ENCODE assay signal across 8 cellular contexts in genomic region chr14:73227812-73228781, GRCh38. TPM values are rescaled to one million over a fixed set of nuclear protein-coding genes. Genes with fewer than 3 reads are reported as not detected.
DNase-seq lines count a peak whose midpoint lies in the region; ATAC-seq and TF ChIP-seq lines count a peak whose summit lies in the region.

No MANE protein-coding gene starts in this region.

- H3K27ac ChIP-seq in HEK293 (ENCODE audit: extremely low read depth, low read depth, low read length) (peak overlapping the region; percentile 30; the same call in 1 of the 2 replicates), stomach smooth muscle (ENCODE audit: low read length) (peak overlapping the region; percentile 18)
- H3K27ac ChIP-seq in CD4-positive, alpha-beta memory T cell (ENCODE audit: low read depth, low read length): no peak overlapping the region

- in situ Hi-C loops in astrocyte of the spinal cord (cut with HindIII; ENCODE audit: low sequenced_read_pairs): no loop called here

- POLR2A ChIA-PET in HEK293 (lab: Yijun Ruan, JAX): interaction anchor here (0.5 kb wide), 1 partner anchor 32 kb away, joined by 3 read pairs; no protein-coding TSS in a partner anchor
- POLR2A ChIA-PET in CD4-positive, alpha-beta memory T cell (lab: Charles Lee; ENCODE audit: partially characterized antibody): no interaction called here

- H3K27me3 ChIP-seq in stomach smooth muscle (ENCODE audit: control insufficient read depth in 1 of 2, insufficient read depth in 2 of 2, low read length in 2 of 2): no peaks in the 10 kb centered on the region
- H3K27me3 ChIP-seq in CD4-positive, alpha-beta memory T cell (ENCODE audit: insufficient read depth, low read length): peaks cover 3% of the 10 kb centered on the region

- H3K4me1 ChIP-seq in HEK293 (ENCODE audit: control insufficient read depth, insufficient read depth, low read length): peaks cover 13% of the 10 kb centered on the region
- H3K4me1 ChIP-seq in stomach smooth muscle (ENCODE audit: control insufficient read depth, insufficient read depth, low read length): peaks cover 25% of the 10 kb centered on the region
- no peaks in the 10 kb centered on the region for H3K4me1 ChIP-seq in CD4-positive, alpha-beta memory T cell (ENCODE audit: insufficient read depth, low read length)

- H3K9me3 ChIP-seq in HEK293 (ENCODE audit: control insufficient read depth, insufficient read depth, low read depth, low read length): no peaks in the 10 kb centered on the region
- H3K9me3 ChIP-seq in stomach smooth muscle (ENCODE audit: control insufficient read depth in 2 of 2, low read length in 2 of 2): no peaks in the 10 kb centered on the region
- H3K9me3 ChIP-seq in CD4-positive, alpha-beta memory T cell (ENCODE audit: control insufficient read depth in 1 of 2, low read length in 2 of 2): no peaks in the 10 kb centered on the region

- no peak for TF ChIP-seq CTCF in HEK293 (tag by site-specific recombination; IDR thresholded peaks at IDR 0.05)
- no peak for TF ChIP-seq CTCF in astrocyte of the spinal cord (IDR thresholded peaks at IDR 0.05; ENCODE audit: low read depth, low read length)

- peaks cover 0 to 2% (median 0%) of the 10 kb centered on the region in 8 donors for H3K9me3 Mint-ChIP-seq in CD4-positive, alpha-beta memory T cell

- H3K36me3 Mint-ChIP-seq in CD4-positive, alpha-beta memory T cell: peaks cover 30 to 36% of the 10 kb centered on the region in 2 donors

- H3K4me3 ChIP-seq in HEK293 (ENCODE audit: low read depth, low read length): peak overlapping the region; percentile 22
- no peak overlapping the region for H3K4me3 ChIP-seq in astrocyte of the spinal cord (ENCODE audit: low read depth, low read length)
- peak overlapping the region; percentile 0 to 57 for H3K4me3 ChIP-seq in stomach smooth muscle (ENCODE audit: low read length in 2 of 2)
- H3K4me3 ChIP-seq in CD4-positive, alpha-beta memory T cell (ENCODE audit: low read length in 2 of 2): no peak overlapping the region

- ATAC-seq in GM19395 (IDR thresholded peaks at IDR 0.05; ENCODE audit: unreplicated experiment): no peak
- ATAC-seq in HG02884 (IDR thresholded peaks at IDR 0.05; ENCODE audit: unreplicated experiment): no peak

- no peak overlapping the region for H3K9ac ChIP-seq in stomach smooth muscle (ENCODE audit: low read length in 2 of 2)

- no peak overlapping the region for H3K4me3 Mint-ChIP-seq in CD4-positive, alpha-beta memory T cell

- peaks cover 0 to 3% of the 10 kb centered on the region in 2 experiments; a peak in 1 of 3 replicates for H3K36me3 ChIP-seq in HEK293 (ENCODE audit: control insufficient read depth in 2 of 2, insufficient read depth in 1 of 2, low read length in 2 of 2)
- no peaks in the 10 kb centered on the region for H3K36me3 ChIP-seq in stomach smooth muscle (ENCODE audit: control insufficient read depth in 2 of 2, insufficient read depth in 2 of 2, low read length in 2 of 2)
- H3K36me3 ChIP-seq in CD4-positive, alpha-beta memory T cell (ENCODE audit: insufficient read depth, low read length): no peaks in the 10 kb centered on the region

- intact Hi-C loops in CD4-positive, alpha-beta memory T cell (cut with micrococcal nuclease): no loop called here

- DNase-seq in astrocyte of the spinal cord (ENCODE audit: low read depth, low spot score): peak; percentile 92
- DNase-seq in hepatic stellate cell (ENCODE audit: low spot score): peak; percentile 74
- no peak for DNase-seq in NCI-H345 treated with DMSO at 0.1 percent for 48 hours (lab: John Stamatoyannopoulos, UW; ENCODE audit: unreplicated experiment)
- no peak for DNase-seq in CD4-positive, alpha-beta memory T cell

- CTCF ChIA-PET in HEK293 (lab: Yijun Ruan, JAX): interaction anchor here (1.0 kb wide), 1 partner anchor 9 kb away, joined by 3 read pairs; no protein-coding TSS in a partner anchor
- CTCF ChIA-PET in CD4-positive, alpha-beta memory T cell (lab: Charles Lee; ENCODE audit: partially characterized antibody): no interaction called here

- H3K4me1 Mint-ChIP-seq in CD4-positive, alpha-beta memory T cell: peaks cover 0 to 2% (median 0%) of the 10 kb centered on the region in 4 donors

- peaks cover 2% of the 10 kb centered on the region in 2 donors for H3K27me3 Mint-ChIP-seq in CD4-positive, alpha-beta memory T cell

- H3K27ac Mint-ChIP-seq in CD4-positive, alpha-beta memory T cell: peak overlapping the region in 1 of 7 donors; percentile 10

TF ChIP-seq in HEK293, 187 proteins besides CTCF, POLR2A, EP300 and RAD21:
- TF ChIP-seq ZNF768 (tag by site-specific recombination; IDR thresholded peaks at IDR 0.05) (no peak), ZNF366 (tag by site-specific recombination; conservative IDR thresholded peaks at IDR 0.05) (0 out of 2 replicates have a peak, but pooled peaks have one; percentile 24), ZEB2 (tag by site-specific recombination; IDR thresholded peaks at IDR 0.05) (0 out of 2 replicates have a peak, but pooled peaks have one; percentile 29), SP7 (tag by site-specific recombination; IDR thresholded peaks at IDR 0.05) (0 out of 2 replicates have a peak, but pooled peaks have one; percentile 20), ZNF335 (tag by site-specific recombination; conservative IDR thresholded peaks at IDR 0.05) (no peak), KLF17 (tag by site-specific recombination; IDR thresholded peaks at IDR 0.05) (0 out of 2 replicates have a peak, but pooled peaks have one; percentile 14), GLIS1 (tag by site-specific recombination; IDR thresholded peaks at IDR 0.05) (peak; percentile 89), ZFP69B (tag by site-specific recombination; IDR thresholded peaks at IDR 0.05) (peak; percentile 93), ZIC2 (tag by site-specific recombination; IDR thresholded peaks at IDR 0.05) (peak; percentile 21; the same call in 1 of the 2 replicates), ZBTB20 (tag by site-specific recombination; IDR thresholded peaks at IDR 0.05) (peak; percentile 84), ZNF341 (tag by site-specific recombination; IDR thresholded peaks at IDR 0.05; ENCODE audit: low read depth) (0 out of 2 replicates have a peak, but pooled peaks have one; percentile 26), ZNF660 (tag by site-specific recombination; IDR thresholded peaks at IDR 0.05) (peak; percentile 58; the same call in 1 of the 2 replicates), ZNF692 (tag by site-specific recombination; IDR thresholded peaks at IDR 0.05) (peak; percentile 99), WT1 (tag by site-specific recombination; IDR thresholded peaks at IDR 0.05) (no peak), GLIS2 (tag by site-specific recombination; IDR thresholded peaks at IDR 0.05) (0 out of 2 replicates have a peak, but pooled peaks have one; percentile 34), ZFHX2 (tag by site-specific recombination; conservative IDR thresholded peaks at IDR 0.05) (0 out of 2 replicates have a peak, but pooled peaks have one; percentile 14), ZNF585B (tag by site-specific recombination; IDR thresholded peaks at IDR 0.05) (no peak), PATZ1 (tag by site-specific recombination; IDR thresholded peaks at IDR 0.05) (peak; percentile 44; the same call in 1 of the 2 replicates)

RNA-seq across cellular contexts. Expression of gene PAPLN, which starts 9.2 kb away (rescaled TPM):
- under 1 TPM; 0.11 to 0.17 TPM for total RNA-seq in CD4-positive, alpha-beta memory T cell
- under 1 TPM; 0.32 to 0.50 TPM for polyA plus RNA-seq in CD4-positive, alpha-beta memory T cell

Comparison
In these comparisons a context has a peak if more than half of its experiments do, and no peak if none do; other contexts are left out.
1. H3K4me3 ChIP-seq: peak in HEK293 (single experiment) and stomach smooth muscle (2 of 2); none in astrocyte of the spinal cord (single experiment) and CD4-positive, alpha-beta memory T cell (0 of 2).
2. DNase-seq: peak in astrocyte of the spinal cord (single experiment) and hepatic stellate cell (single experiment); none in NCI-H345 treated with DMSO at 0.1 percent for 48 hours (single experiment) and CD4-positive, alpha-beta memory T cell (0 of 5).